ENCODE assay signal across 2 cellular contexts in the genomic region with DNA sequence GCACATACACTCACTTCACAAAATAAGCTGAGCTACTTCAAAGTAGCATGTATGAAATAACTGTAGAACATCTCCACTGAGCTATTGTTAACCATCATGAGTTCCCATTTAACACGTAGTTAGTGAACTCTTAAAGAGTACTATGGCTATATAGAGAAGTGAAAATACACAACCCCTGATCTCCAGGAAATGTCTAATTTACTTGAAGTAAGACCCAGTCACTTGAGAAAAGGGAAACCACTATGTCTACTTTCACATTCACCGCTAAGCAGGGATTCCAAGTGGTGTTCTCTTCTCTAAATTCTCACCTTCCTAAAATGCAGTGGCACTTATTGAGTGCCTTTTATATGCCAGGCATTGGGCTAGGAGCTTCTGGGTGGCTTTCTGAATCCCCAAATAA.
TF ChIP-seq lines count a peak whose summit lies in the region.

No MANE protein-coding gene starts in this region.

TF ChIP-seq in liver, 16 proteins besides CTCF, POLR2A, EP300 and RAD21:
- TF ChIP-seq TAF1 (conservative IDR thresholded peaks at IDR 0.05), result no peak
- TF ChIP-seq FOXA1 (IDR thresholded peaks at IDR 0.05), result no peak
- TF ChIP-seq RXRA (IDR thresholded peaks at IDR 0.05), result no peak
TF ChIP-seq in liver: peak in this region for 0.

TF ChIP-seq in HepG2, 621 proteins besides CTCF, POLR2A, EP300 and RAD21:
- TF ChIP-seq, protein P1, sequence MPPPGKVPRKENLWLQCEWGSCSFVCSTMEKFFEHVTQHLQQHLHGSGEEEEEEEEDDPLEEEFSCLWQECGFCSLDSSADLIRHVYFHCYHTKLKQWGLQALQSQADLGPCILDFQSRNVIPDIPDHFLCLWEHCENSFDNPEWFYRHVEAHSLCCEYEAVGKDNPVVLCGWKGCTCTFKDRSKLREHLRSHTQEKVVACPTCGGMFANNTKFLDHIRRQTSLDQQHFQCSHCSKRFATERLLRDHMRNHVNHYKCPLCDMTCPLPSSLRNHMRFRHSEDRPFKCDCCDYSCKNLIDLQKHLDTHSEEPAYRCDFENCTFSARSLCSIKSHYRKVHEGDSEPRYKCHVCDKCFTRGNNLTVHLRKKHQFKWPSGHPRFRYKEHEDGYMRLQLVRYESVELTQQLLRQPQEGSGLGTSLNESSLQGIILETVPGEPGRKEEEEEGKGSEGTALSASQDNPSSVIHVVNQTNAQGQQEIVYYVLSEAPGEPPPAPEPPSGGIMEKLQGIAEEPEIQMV (CRISPR knock-in tag; IDR thresholded peaks at IDR 0.05; ENCODE audit: low read depth), result no peak
- TF ChIP-seq ZNF543 (CRISPR knock-in tag; IDR thresholded peaks at IDR 0.05), result no peak
- TF ChIP-seq STAT5B (CRISPR knock-in tag; IDR thresholded peaks at IDR 0.05), result no peak
- TF ChIP-seq, protein P2, sequence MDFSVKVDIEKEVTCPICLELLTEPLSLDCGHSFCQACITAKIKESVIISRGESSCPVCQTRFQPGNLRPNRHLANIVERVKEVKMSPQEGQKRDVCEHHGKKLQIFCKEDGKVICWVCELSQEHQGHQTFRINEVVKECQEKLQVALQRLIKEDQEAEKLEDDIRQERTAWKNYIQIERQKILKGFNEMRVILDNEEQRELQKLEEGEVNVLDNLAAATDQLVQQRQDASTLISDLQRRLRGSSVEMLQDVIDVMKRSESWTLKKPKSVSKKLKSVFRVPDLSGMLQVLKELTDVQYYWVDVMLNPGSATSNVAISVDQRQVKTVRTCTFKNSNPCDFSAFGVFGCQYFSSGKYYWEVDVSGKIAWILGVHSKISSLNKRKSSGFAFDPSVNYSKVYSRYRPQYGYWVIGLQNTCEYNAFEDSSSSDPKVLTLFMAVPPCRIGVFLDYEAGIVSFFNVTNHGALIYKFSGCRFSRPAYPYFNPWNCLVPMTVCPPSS (IDR thresholded peaks at IDR 0.05), result no peak
- no peak for TF ChIP-seq ZNF713 (CRISPR knock-in tag; IDR thresholded peaks at IDR 0.05)
- no peak for TF ChIP-seq ZNF234 (CRISPR knock-in tag; conservative IDR thresholded peaks at IDR 0.05)
- TF ChIP-seq, protein P3, sequence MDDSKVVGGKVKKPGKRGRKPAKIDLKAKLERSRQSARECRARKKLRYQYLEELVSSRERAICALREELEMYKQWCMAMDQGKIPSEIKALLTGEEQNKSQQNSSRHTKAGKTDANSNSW (CRISPR knock-in tag; IDR thresholded peaks at IDR 0.05; ENCODE audit: borderline replicate concordance), result no peak
- TF ChIP-seq ZNF709 (CRISPR knock-in tag; IDR thresholded peaks at IDR 0.05), result no peak
- TF ChIP-seq, protein P4, sequence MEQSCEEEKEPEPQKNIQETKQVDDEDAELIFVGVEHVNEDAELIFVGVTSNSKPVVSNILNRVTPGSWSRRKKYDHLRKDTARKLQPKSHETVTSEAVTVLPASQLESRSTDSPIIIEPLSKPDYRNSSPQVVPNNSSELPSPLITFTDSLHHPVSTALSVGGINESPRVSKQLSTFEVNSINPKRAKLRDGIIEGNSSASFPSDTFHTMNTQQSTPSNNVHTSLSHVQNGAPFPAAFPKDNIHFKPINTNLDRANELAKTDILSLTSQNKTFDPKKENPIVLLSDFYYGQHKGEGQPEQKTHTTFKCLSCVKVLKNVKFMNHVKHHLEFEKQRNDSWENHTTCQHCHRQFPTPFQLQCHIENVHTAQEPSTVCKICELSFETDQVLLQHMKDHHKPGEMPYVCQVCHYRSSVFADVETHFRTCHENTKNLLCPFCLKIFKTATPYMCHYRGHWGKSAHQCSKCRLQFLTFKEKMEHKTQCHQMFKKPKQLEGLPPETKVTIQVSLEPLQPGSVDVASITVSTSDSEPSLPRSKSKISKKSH (CRISPR knock-in tag; IDR thresholded peaks at IDR 0.05; ENCODE audit: borderline replicate concordance), result no peak
- TF ChIP-seq ELF4 (CRISPR knock-in tag; IDR thresholded peaks at IDR 0.05; ENCODE audit: borderline replicate concordance), result no peak
- TF ChIP-seq FOXA1 (IDR thresholded peaks at IDR 0.05), result no peak
- TF ChIP-seq FOXA1 (CRISPR knock-in tag; IDR thresholded peaks at IDR 0.05), result no peak
- no peak for TF ChIP-seq HOXA9 (CRISPR knock-in tag; IDR thresholded peaks at IDR 0.05; ENCODE audit: borderline replicate concordance)
- TF ChIP-seq, protein P5, sequence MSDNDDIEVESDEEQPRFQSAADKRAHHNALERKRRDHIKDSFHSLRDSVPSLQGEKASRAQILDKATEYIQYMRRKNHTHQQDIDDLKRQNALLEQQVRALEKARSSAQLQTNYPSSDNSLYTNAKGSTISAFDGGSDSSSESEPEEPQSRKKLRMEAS (IDR thresholded peaks at IDR 0.05), result no peak
- no peak for TF ChIP-seq MAZ (IDR thresholded peaks at IDR 0.05; ENCODE audit: borderline replicate concordance, low read depth, low read length)
- TF ChIP-seq MAZ (CRISPR knock-in tag; IDR thresholded peaks at IDR 0.05; ENCODE audit: low read depth), result no peak
- TF ChIP-seq ZNF567 (CRISPR knock-in tag; IDR thresholded peaks at IDR 0.05; ENCODE audit: borderline replicate concordance), result no peak
- no peak for TF ChIP-seq CENPX (CRISPR knock-in tag; IDR thresholded peaks at IDR 0.05)
